Comparison of ENCODE assay signal across 1 cellular context in the genomic region with DNA sequence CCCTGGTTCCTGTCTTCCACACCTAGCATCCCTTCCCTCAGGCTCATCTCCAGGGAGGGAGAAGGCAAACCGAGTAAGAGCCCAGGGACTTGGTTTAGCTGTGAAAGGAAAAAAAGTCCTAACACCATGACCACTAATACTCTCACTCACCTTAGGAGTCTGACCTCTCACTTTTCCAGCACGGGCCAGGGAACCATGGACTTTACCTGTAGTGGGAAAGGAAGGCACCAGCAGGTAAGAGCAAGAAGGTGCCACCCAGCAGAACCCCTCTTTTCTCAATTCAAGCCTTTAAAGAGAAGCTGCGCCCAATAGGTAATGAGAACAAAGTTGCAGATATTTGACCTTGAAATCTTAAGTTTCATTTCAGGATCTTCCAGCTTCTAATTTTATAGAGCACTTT.
TF ChIP-seq lines count a peak whose summit lies in the region.

No MANE protein-coding gene starts in this region.

TF ChIP-seq in GM23338, 12 proteins besides CTCF, POLR2A, EP300 and RAD21 (continued from another document):
- TF ChIP-seq REST (IDR thresholded peaks at IDR 0.05; ENCODE audit: unreplicated experiment) (no peak), STAT1 (IDR thresholded peaks at IDR 0.05; ENCODE audit: unreplicated experiment) (no peak), ZNF114 (CRISPR knock-in tag; IDR thresholded peaks at IDR 0.05) (no peak), EZH2 (IDR thresholded peaks at IDR 0.05; ENCODE audit: low read depth, unreplicated experiment) (no peak), EZH2phosphoT487 (IDR thresholded peaks at IDR 0.05; ENCODE audit: unreplicated experiment) (no peak), ZNF331 (CRISPR knock-in tag; IDR thresholded peaks at IDR 0.05; ENCODE audit: low read depth) (no peak)
- TF ChIP-seq, protein P1, sequence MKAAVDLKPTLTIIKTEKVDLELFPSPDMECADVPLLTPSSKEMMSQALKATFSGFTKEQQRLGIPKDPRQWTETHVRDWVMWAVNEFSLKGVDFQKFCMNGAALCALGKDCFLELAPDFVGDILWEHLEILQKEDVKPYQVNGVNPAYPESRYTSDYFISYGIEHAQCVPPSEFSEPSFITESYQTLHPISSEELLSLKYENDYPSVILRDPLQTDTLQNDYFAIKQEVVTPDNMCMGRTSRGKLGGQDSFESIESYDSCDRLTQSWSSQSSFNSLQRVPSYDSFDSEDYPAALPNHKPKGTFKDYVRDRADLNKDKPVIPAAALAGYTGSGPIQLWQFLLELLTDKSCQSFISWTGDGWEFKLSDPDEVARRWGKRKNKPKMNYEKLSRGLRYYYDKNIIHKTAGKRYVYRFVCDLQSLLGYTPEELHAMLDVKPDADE (IDR thresholded peaks at IDR 0.05) = no peak
